17 cellular contexts compared by ENCODE assay signal in genomic region chr22:37430941-37431340, GRCh38. TPM values are rescaled to one million over a fixed set of nuclear protein-coding genes. Genes with fewer than 3 reads are reported as not detected.
DNase-seq lines count a peak whose midpoint lies in the region; ATAC-seq, FAIRE-seq and TF ChIP-seq lines count a peak whose summit lies in the region.
"Had no signal": no experiment of that assay in that cellular context is flagged by ENCODE, and none has a peak within 500 bp of the region (broad histone marks: within the 10 kb centered on the region; RNA-seq: fewer than 3 reads in every experiment).

No MANE protein-coding gene starts in this region.

- H3K9ac ChIP-seq in PC-3 (ENCODE audit: low read length) = peak overlapping the region; percentile 62; the same call in 1 of the 2 replicates
- no peak overlapping the region for H3K9ac ChIP-seq in H1 (replicated peaks in 1 of 4; ENCODE audit: extremely low read depth in 1 of 4, low read depth in 3 of 4, low read length in 3 of 4)

- H3K27ac Mint-ChIP-seq in Caco-2 (ENCODE audit: unreplicated experiment) = peak overlapping the region; percentile 69
- peak overlapping the region; percentile 79 for H3K27ac Mint-ChIP-seq in osteocyte (ENCODE audit: unreplicated experiment)

- H3K4me3 ChIP-seq in Caco-2 (ENCODE audit: low read depth, low read length) = no peak overlapping the region
- H3K4me3 ChIP-seq in PC-3 (ENCODE audit: low read length) = 0 out of 2 replicates have a peak overlapping the region, but pooled peaks have one; percentile 20
- H3K4me3 ChIP-seq in H1 (ENCODE audit: extremely low read depth in 1 of 4, insufficient read depth in 2 of 4, low read depth in 3 of 4, low read length in 4 of 4) = no peak overlapping the region

- no peak overlapping the region for H2BK20ac ChIP-seq in H1 (ENCODE audit: low read length)

- DNase-seq in Caco-2 (no peak), PC-3 (no peak), H1 (ENCODE audit: low read depth in 1 of 2, low spot score in 2 of 2) (no peak), osteocyte (ENCODE audit: extremely low spot score, unreplicated experiment) (no peak), NCI-H187 (lab: John Stamatoyannopoulos, UW) (no peak), NCI-H524 treated with DMSO at 0.1 percent for 48 hours (lab: John Stamatoyannopoulos, UW) (no peak)
- DNase-seq in activated CD4-positive, alpha-beta T cell treated with anti-CD3 and anti-CD28 coated beads, Interleukin-2, amount 50 U/mL, for 1 hour = no peak
- DNase-seq: DMS53; NCI-H1105 treated with DMSO at 0.1 percent for 48 hours; NCI-H1930; NCI-H2171; NCI-H446; NK-92 treated with Interleukin-12 subunit alpha and Interleukin-12 subunit beta, amount 100 ng/mL, for 24 hours; SK-N-SH had no signal

- no peak overlapping the region for H4K91ac ChIP-seq in H1 (replicated peaks; ENCODE audit: insufficient read length, low read length)

- no peak overlapping the region for H3K18ac ChIP-seq in H1 (ENCODE audit: extremely low read depth, low read length)

- H3K79me2 ChIP-seq in PC-3 (ENCODE audit: low read length) = peaks cover 19% of the 10 kb centered on the region
- H3K79me2 ChIP-seq in H1 (ENCODE audit: control insufficient read depth in 1 of 2, insufficient read depth in 2 of 2, low read length in 2 of 2) = no peaks in the 10 kb centered on the region

- no peaks in the 10 kb centered on the region for H3K27me3 ChIP-seq in Caco-2 (replicated peaks; ENCODE audit: control insufficient read depth, insufficient read depth, low read length)
- no peaks in the 10 kb centered on the region for H3K27me3 ChIP-seq in PC-3 (ENCODE audit: low read length)
- peaks cover 29 to 30% (median 30%) of the 10 kb centered on the region in 4 experiments for H3K27me3 ChIP-seq in H1 (replicated peaks in 1 of 4; ENCODE audit: control insufficient read depth in 3 of 4, extremely low read depth in 1 of 4, insufficient read depth in 3 of 4, low read length in 3 of 4)

- H2BK15ac ChIP-seq in H1 (ENCODE audit: low read length) = peak overlapping the region; percentile 46; the same call in 1 of the 2 replicates

- peaks cover 18% of the 10 kb centered on the region for H3F3A ChIP-seq in PC-3 (ENCODE audit: low read length, unreplicated experiment)

- H3K9me3 ChIP-seq in Caco-2 (no peaks in the 10 kb centered on the region), PC-3 (ENCODE audit: low read length) (0 out of 2 replicates have a peak, but pooled peaks cover 13% of the 10 kb centered on the region), H1 (ENCODE audit: insufficient read depth in 2 of 2, low read depth in 1 of 2, low read length in 1 of 2) (no peaks in the 10 kb centered on the region)

- no peak overlapping the region for H2BK5ac ChIP-seq in H1 (ENCODE audit: low read depth, low read length)

- H3K4me3 Mint-ChIP-seq in Caco-2 (ENCODE audit: unreplicated experiment) = no peak overlapping the region
- no peak overlapping the region for H3K4me3 Mint-ChIP-seq in osteocyte (ENCODE audit: unreplicated experiment)

- no peak overlapping the region; the same call in 1 of the 2 replicates for H2BK12ac ChIP-seq in H1 (ENCODE audit: low read depth, low read length)

- no peak overlapping the region for H3K14ac ChIP-seq in H1 (ENCODE audit: insufficient read length)

- H3K9me3 Mint-ChIP-seq in Caco-2 (ENCODE audit: unreplicated experiment) (no peaks in the 10 kb centered on the region), osteocyte (ENCODE audit: unreplicated experiment) (peaks cover 5% of the 10 kb centered on the region)

- H4K20me1 ChIP-seq in PC-3 (ENCODE audit: low read length) = no peaks in the 10 kb centered on the region
- H4K20me1 ChIP-seq in H1 (replicated peaks in 1 of 2; ENCODE audit: control insufficient read depth in 1 of 2, insufficient read depth in 2 of 2, low read length in 2 of 2) = peaks cover 1 to 8% of the 10 kb centered on the region in 2 experiments

- H2AFZ ChIP-seq in PC-3 (ENCODE audit: low read length) (no peak overlapping the region), H1 (ENCODE audit: low read length) (no peak overlapping the region)

- H2BK120ac ChIP-seq in H1 (replicated peaks; ENCODE audit: low read depth, low read length) = no peak overlapping the region

- H3K27ac ChIP-seq in PC-3 (ENCODE audit: low read length) (peak overlapping the region; percentile 96), H1 (ENCODE audit: low read depth, low read length) (no peak overlapping the region)
- H3K27ac ChIP-seq: HL-60 had no signal

- no peak for FAIRE-seq in H1 (lab: Jason Lieb, UNC)
- FAIRE-seq: H54, HTR-8/SVneo had no signal

- TF ChIP-seq CTCF in Caco-2 (IDR thresholded peaks at IDR 0.05; ENCODE audit: insufficient read depth in 1 of 2, low read depth in 1 of 2, low read length in 1 of 2, severe bottlenecking in 1 of 2, unreplicated experiment in 1 of 2) = no peak
- TF ChIP-seq CTCF in PC-3 (conservative IDR thresholded peaks at IDR 0.05; ENCODE audit: low read depth, low read length) = no peak
- TF ChIP-seq CTCF in H1 (IDR thresholded peaks at IDR 0.05; ENCODE audit: control extremely low read depth in 1 of 3, insufficient read depth in 1 of 3, low read depth in 1 of 3, low read length in 3 of 3) = no peak
- no peak for TF ChIP-seq CTCF in osteocyte (IDR thresholded peaks at IDR 0.05)

- H3K4me1 ChIP-seq in Caco-2 (peaks cover 35% of the 10 kb centered on the region), PC-3 (ENCODE audit: insufficient read depth, low read length) (peaks cover 31% of the 10 kb centered on the region), H1 (replicated peaks in 1 of 4; ENCODE audit: control insufficient read depth in 3 of 4, insufficient read depth in 4 of 4, low read length in 3 of 4) (peaks cover 0 to 18% (median 12%) of the 10 kb centered on the region in 4 experiments; a peak in 5 of 7 replicates)

- H4K8ac ChIP-seq in H1 (ENCODE audit: extremely low read depth, insufficient read depth, low read length) = no peak overlapping the region

- H3K27me3 Mint-ChIP-seq in Caco-2 (ENCODE audit: insufficient read depth, unreplicated experiment) (no peaks in the 10 kb centered on the region), osteocyte (ENCODE audit: unreplicated experiment) (peaks cover 4% of the 10 kb centered on the region)

- H2AK5ac ChIP-seq in H1 (ENCODE audit: low read depth, low read length) = no peak overlapping the region

- no peak for ATAC-seq in PC-3

- peak overlapping the region; percentile 62 for H3K4me2 ChIP-seq in PC-3 (ENCODE audit: low read length)
- no peak overlapping the region for H3K4me2 ChIP-seq in H1 (ENCODE audit: insufficient read depth in 1 of 2, low read depth in 2 of 2, low read length in 2 of 2)

- CTCF ChIA-PET in Caco-2 (lab: Charles Lee) = interaction anchor here (0.6 to 1.0 kb wide), 2 partner anchors 42 to 177 kb away, joined by 3 to 9 read pairs; no protein-coding TSS in a partner anchor
- CTCF ChIA-PET in PC-3 (lab: Charles Lee) = no interaction called here
- CTCF ChIA-PET in H1 (lab: Charles Lee; ENCODE audit: partially characterized antibody) = interaction anchor here (0.7 to 5.4 kb wide), 19 partner anchors 7 to 176 kb away, joined by 3 to 116 read pairs (median 6); no protein-coding TSS in a partner anchor

- no peak overlapping the region for H3K56ac ChIP-seq in H1 (replicated peaks; ENCODE audit: insufficient read length, low read depth, low read length)

- no peak overlapping the region for H3K4ac ChIP-seq in H1 (replicated peaks; ENCODE audit: insufficient read length, low read depth, low read length)

- no peak for TF ChIP-seq RAD21 in H1 (IDR thresholded peaks at IDR 0.05 in 1 of 2, conservative IDR thresholded peaks at IDR 0.05 in 1 of 2; ENCODE audit: low read depth in 2 of 2, low read length in 2 of 2)

- H3K9me2 ChIP-seq in PC-3 (replicated peaks; ENCODE audit: low read length) = no peaks in the 10 kb centered on the region
- H3K9me2 ChIP-seq: SK-N-SH had no signal

- no peak for TF ChIP-seq EP300 in H1 (IDR thresholded peaks at IDR 0.05; ENCODE audit: borderline replicate concordance in 1 of 2, low read depth in 2 of 2, low read length in 2 of 2)

- H4K5ac ChIP-seq in H1 (ENCODE audit: insufficient read length, low read depth, low read length) = no peak overlapping the region

- peaks cover 9% of the 10 kb centered on the region for H3K36me3 Mint-ChIP-seq in Caco-2 (ENCODE audit: insufficient read depth, unreplicated experiment)
- peaks cover 2% of the 10 kb centered on the region for H3K36me3 Mint-ChIP-seq in osteocyte (ENCODE audit: unreplicated experiment)

- H3K4me1 Mint-ChIP-seq in Caco-2 (ENCODE audit: low read depth, unreplicated experiment) (peaks cover 45% of the 10 kb centered on the region), osteocyte (ENCODE audit: unreplicated experiment) (peaks cover 45% of the 10 kb centered on the region)

- H3K36me3 ChIP-seq in Caco-2 (ENCODE audit: control insufficient read depth, insufficient read depth, low read length) = no peaks in the 10 kb centered on the region
- peaks cover 14% of the 10 kb centered on the region; the same call in 1 of the 2 replicates for H3K36me3 ChIP-seq in PC-3 (ENCODE audit: low read depth, low read length)
- H3K36me3 ChIP-seq in H1 (ENCODE audit: control insufficient read depth in 2 of 4, insufficient read depth in 4 of 4, low read length in 3 of 4) = no peaks in the 10 kb centered on the region

- no peak overlapping the region for H3K23ac ChIP-seq in H1 (ENCODE audit: insufficient read length)

- BruUV-seq in Caco-2 (replicated peaks; lab: Mats Ljungman, UMichigan) = no TSS peak
- no TSS peak for BruUV-seq in PC-3 (replicated peaks; lab: Mats Ljungman, UMichigan)

- no peaks in the 10 kb centered on the region for H3K79me1 ChIP-seq in H1 (ENCODE audit: low read depth, low read length)

- TF ChIP-seq POLR2A in H1 (IDR thresholded peaks at IDR 0.05; ENCODE audit: control extremely low read depth in 1 of 2, low read depth in 2 of 2, low read length in 2 of 2) = no peak

- POLR2A ChIA-PET in Caco-2 (lab: Charles Lee) (no interaction called here), PC-3 (lab: Charles Lee; ENCODE audit: unreplicated experiment) (interaction anchor here (0.6 kb wide), 1 partner anchor 49 kb away, joined by 3 read pairs; no protein-coding TSS in a partner anchor), H1 (lab: Charles Lee; ENCODE audit: partially characterized antibody) (interaction anchor here (0.6 kb wide), 1 partner anchor 95 kb away, joined by 3 read pairs; no protein-coding TSS in a partner anchor)

- H3K23me2 ChIP-seq in H1 (ENCODE audit: low read depth, low read length) = peaks cover 11% of the 10 kb centered on the region; the same call in 1 of the 2 replicates

- WGBS in H1 (ENCODE audit: extremely low coverage in 1 of 2, insufficient coverage in 1 of 2, insufficient read length in 1 of 2, insufficient replicate concordance in 2 of 2, low coverage in 1 of 2, low lambda C conversion rate in 2 of 2, missing lambda C conversion rate in 1 of 2), 2 experiments = 81% methylated on average over 5 of the region's 6 CpGs; no CpG with 5 or more reads in 1 of the 2 experiments

- intact Hi-C loops in Caco-2 (cut with micrococcal nuclease; ENCODE audit: unreplicated experiment) = no loop called here
- intact Hi-C loops in PC-3 (cut with micrococcal nuclease) = loop anchor here (5.0 kb wide), 1 partner anchor 104 kb away; no protein-coding TSS in a partner anchor

RNA-seq across cellular contexts. Expression of gene ELFN2, which starts 3.7 kb away (rescaled TPM):
- total RNA-seq in Caco-2 (2022) = 4.0 and 4.6 TPM in 2 replicates
- 10.0 and 14.5 TPM in 2 replicates for total RNA-seq in PC-3 (2014; rRNA removed)
- 0.63 and 0.88 TPM in 2 replicates for total RNA-seq in H1 (2021; fragmentation: NEBNext Ultra II Directional; extraction: Animal tissue kit (Norgen Biotek cat#: 25700))
- 0.88 and 1.3 TPM in 2 replicates for polyA plus RNA-seq in H1 (2011; rRNA removed)
- 0.70 TPM for polyA plus RNA-seq in H1 (2011; cell fraction: cytosol; rRNA removed)
- 2.5 TPM for polyA plus RNA-seq in H1 (2011; cell fraction: nucleus; rRNA removed)
- polyA plus RNA-seq in H1 (2012, experiment 1 of 2) = 0.71 to 1.4 TPM (median 0.83 TPM) in 4 replicates
- polyA plus RNA-seq in H1 (2012, experiment 2 of 2) = 0.37 TPM
- 0.41 TPM for polyA plus RNA-seq in H1 (2013, experiment 1 of 2)
- polyA plus RNA-seq in H1 (2013, experiment 2 of 2) = 0.35 TPM
- 0.50 and 0.54 TPM in 2 replicates for polyA minus RNA-seq in H1 (2011; rRNA and poly(A)+ RNA removed)
- polyA minus RNA-seq in H1 (2011; cell fraction: cytosol; rRNA and poly(A)+ RNA removed) = 0.73 TPM
- polyA minus RNA-seq in H1 (2011; cell fraction: nucleus; rRNA and poly(A)+ RNA removed) = 0.40 TPM
- total RNA-seq in osteocyte = 0.97 and 0.99 TPM in 2 replicates

RNA-seq across cellular contexts. Expression of gene MFNG, which starts 55.2 kb away (rescaled TPM):
- total RNA-seq in Caco-2 (2022) (3.6 TPM in 2 replicates), PC-3 (2014; rRNA removed) (1.7 and 2.4 TPM in 2 replicates), osteocyte (1.5 and 2.3 TPM in 2 replicates)
- total RNA-seq in H1 (2021; fragmentation: NEBNext Ultra II Directional; extraction: Animal tissue kit (Norgen Biotek cat#: 25700)) = 1.7 and 1.8 TPM in 2 replicates
- polyA plus RNA-seq in H1 (2011; rRNA removed) = 5.5 and 8.0 TPM in 2 replicates
- 5.4 TPM for polyA plus RNA-seq in H1 (2011; cell fraction: cytosol; rRNA removed)
- polyA plus RNA-seq in H1 (2011; cell fraction: nucleus; rRNA removed) = 11.5 TPM
- 1.7 to 3.1 TPM (median 2.6 TPM) in 4 replicates for polyA plus RNA-seq in H1 (2012, experiment 1 of 2)
- polyA plus RNA-seq in H1 (2012, experiment 2 of 2) = 1.5 TPM
- 2.4 TPM for polyA plus RNA-seq in H1 (2013, experiment 1 of 2)
- 2.8 TPM for polyA plus RNA-seq in H1 (2013, experiment 2 of 2)
- polyA minus RNA-seq in H1 (2011; rRNA and poly(A)+ RNA removed) = 1.3 and 1.6 TPM in 2 replicates
- polyA minus RNA-seq in H1 (2011; cell fraction: cytosol; rRNA and poly(A)+ RNA removed) = 6.8 TPM
- 4.9 TPM for polyA minus RNA-seq in H1 (2011; cell fraction: nucleus; rRNA and poly(A)+ RNA removed)
